Comparison of ENCODE assay signal across 9 cellular contexts in the genomic region with DNA sequence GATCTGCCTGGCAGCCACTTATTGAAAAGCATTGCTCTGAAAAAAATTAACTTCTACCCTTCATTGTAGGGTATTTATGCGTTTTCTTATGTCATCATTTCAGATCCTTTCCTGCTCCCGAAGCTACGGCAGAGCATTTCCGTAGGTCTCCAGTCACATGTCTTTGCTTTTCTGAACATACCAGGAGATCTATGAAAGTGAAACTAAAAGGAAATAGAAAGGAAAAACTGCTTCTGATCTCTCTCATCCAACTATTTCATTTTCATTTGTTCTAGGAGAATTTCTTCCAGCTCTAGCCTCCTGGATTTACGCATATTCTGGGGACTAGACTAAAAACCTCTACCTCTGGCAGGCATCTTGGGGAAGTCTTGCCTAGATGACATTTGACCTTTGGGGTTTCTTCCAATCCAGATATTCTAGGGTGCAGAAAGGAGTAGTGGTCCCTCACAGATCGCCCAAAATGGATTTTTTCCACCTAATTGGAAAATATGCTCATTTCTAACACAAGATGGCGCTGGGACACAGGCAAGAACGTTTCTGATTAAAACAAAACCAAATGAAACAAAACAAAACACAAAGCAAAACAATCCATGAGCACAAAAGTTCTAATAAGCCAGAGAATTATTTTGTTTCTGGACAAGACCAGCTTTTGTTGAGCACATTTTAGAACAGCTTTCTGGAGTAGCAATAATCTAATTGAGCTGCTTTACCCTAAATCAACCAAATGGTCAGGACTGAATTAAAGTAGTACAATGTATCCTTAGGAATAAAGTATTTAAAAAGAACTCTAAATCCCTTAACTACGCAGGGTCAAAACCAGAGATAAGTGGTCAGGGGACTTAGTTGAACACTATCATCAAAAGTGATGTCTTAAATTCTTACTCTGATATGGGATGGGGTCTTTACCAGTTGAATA. TPM values are rescaled to one million over a fixed set of nuclear protein-coding genes. Genes with fewer than 3 reads are reported as not detected.
DNase-seq lines count a peak whose midpoint lies in the region; ATAC-seq and TF ChIP-seq lines count a peak whose summit lies in the region.
"Had no signal": no experiment of that assay in that cellular context is flagged by ENCODE, and none has a peak within 500 bp of the region (broad histone marks: within the 10 kb centered on the region; RNA-seq: fewer than 3 reads in every experiment).

No MANE protein-coding gene starts in this region.

- DNase-seq in activated CD8-positive, alpha-beta memory T cell treated with anti-CD3 and anti-CD28 coated beads, Interleukin-2, amount 50 U/mL, for 1 hour (ENCODE audit: extremely low read depth) = peak; percentile 22
- no peak for DNase-seq in activated CD8-positive, alpha-beta memory T cell treated with anti-CD3 and anti-CD28 coated beads, Interleukin-2, amount 50 U/mL, for 48 hours
- DNase-seq in activated B cell treated with CpG ODN at 0.5 μM for 24 hours (no peak), fibroblast of lung (ENCODE audit: low read depth in 2 of 2) (peak; percentile 17 to 77), NCI-H1436 (lab: John Stamatoyannopoulos, UW) (no peak)
- DNase-seq: left cardiac atrium had no signal

- H3K4me1 Mint-ChIP-seq in activated B cell treated with CpG ODN at 0.5 μM for 24 hours = peaks cover 4% of the 10 kb centered on the region

- intact Hi-C loops in activated B cell treated with CpG ODN at 0.5 μM for 24 hours (cut with micrococcal nuclease) = loop anchor here (1.0 to 5.0 kb wide), 6 partner anchors 109 to 642 kb away; no protein-coding TSS in a partner anchor

- H4K20me1 ChIP-seq in Loucy (ENCODE audit: insufficient read depth, low read length, poor library complexity, severe bottlenecking) (no peaks in the 10 kb centered on the region), fibroblast of lung (ENCODE audit: control insufficient read depth, extremely low read depth, insufficient read depth, low read length) (no peaks in the 10 kb centered on the region), neural cell (ENCODE audit: insufficient read depth) (no peaks in the 10 kb centered on the region)

- H3F3A ChIP-seq in Loucy (ENCODE audit: low read depth) (no peaks in the 10 kb centered on the region), neural cell (ENCODE audit: insufficient read depth, low read length, poor library complexity, severe bottlenecking) (peaks cover 12% of the 10 kb centered on the region)

- H3K36me3 ChIP-seq in Loucy (ENCODE audit: insufficient read depth, low read length) (no peaks in the 10 kb centered on the region), fibroblast of lung (ENCODE audit: control insufficient read depth, insufficient read depth, low read length) (no peaks in the 10 kb centered on the region), neural cell (ENCODE audit: insufficient read depth, low read length) (no peaks in the 10 kb centered on the region)

- peak overlapping the region; percentile 94 for H2AFZ ChIP-seq in Loucy (ENCODE audit: low read length)
- peak overlapping the region; percentile 81 for H2AFZ ChIP-seq in fibroblast of lung (ENCODE audit: low read length)
- H2AFZ ChIP-seq in neural cell (ENCODE audit: low read depth, low read length) = no peak overlapping the region

- H3K36me3 Mint-ChIP-seq in activated B cell treated with CpG ODN at 0.5 μM for 24 hours (ENCODE audit: low read depth) = no peaks in the 10 kb centered on the region

- peaks cover 10% of the 10 kb centered on the region for H3K27me3 Mint-ChIP-seq in activated B cell treated with CpG ODN at 0.5 μM for 24 hours

- POLR2A ChIA-PET in activated B cell treated with CpG ODN at 0.5 μM for 24 hours (lab: Charles Lee) = interaction anchor here (0.8 to 2.0 kb wide), 2 partner anchors 383 to 391 kb away, joined by 4 to 12 read pairs; no protein-coding TSS in a partner anchor

- H3K79me2 ChIP-seq in Loucy (ENCODE audit: insufficient read depth, low read length) (no peaks in the 10 kb centered on the region), fibroblast of lung (ENCODE audit: control insufficient read depth, insufficient read depth, low read length) (no peaks in the 10 kb centered on the region), neural cell (replicated peaks; ENCODE audit: insufficient read depth, low read length) (no peaks in the 10 kb centered on the region)

- H3K4me3 Mint-ChIP-seq in activated B cell treated with CpG ODN at 0.5 μM for 24 hours = no peak overlapping the region

- no peaks in the 10 kb centered on the region for H3K9me3 Mint-ChIP-seq in activated B cell treated with CpG ODN at 0.5 μM for 24 hours

- H3K4me2 ChIP-seq in Loucy (ENCODE audit: low read depth, low read length, poor library complexity, severe bottlenecking) (peak overlapping the region; percentile 63), fibroblast of lung (ENCODE audit: extremely low read depth, insufficient read depth, low read length) (peak overlapping the region; percentile 98), neural cell (ENCODE audit: low read length) (no peak overlapping the region)

- H3K27me3 ChIP-seq in Loucy (ENCODE audit: insufficient read depth, low read length, poor library complexity, severe bottlenecking) = no peaks in the 10 kb centered on the region
- peaks cover 2% of the 10 kb centered on the region for H3K27me3 ChIP-seq in fibroblast of lung (ENCODE audit: control insufficient read depth, insufficient read depth, low read length)
- no peaks in the 10 kb centered on the region for H3K27me3 ChIP-seq in neural cell (ENCODE audit: insufficient read depth, low read depth, low read length)

- H3K27ac ChIP-seq in fibroblast of lung (ENCODE audit: insufficient read depth, low read length) = no peak overlapping the region
- H3K27ac ChIP-seq in neural cell (ENCODE audit: low read length) = no peak overlapping the region

- TF ChIP-seq EP300 in neural cell (conservative IDR thresholded peaks at IDR 0.05; ENCODE audit: poor library complexity, severe bottlenecking) = no peak

- TF ChIP-seq RAD21 in neural cell (conservative IDR thresholded peaks at IDR 0.05) = peak; percentile 94

- H3K9me2 ChIP-seq in Loucy (replicated peaks; ENCODE audit: low read depth, low read length) (no peaks in the 10 kb centered on the region), neural cell (ENCODE audit: insufficient read depth, low read length) (no peaks in the 10 kb centered on the region)

- ATAC-seq in activated B cell treated with CpG ODN at 0.5 μM for 24 hours (ENCODE audit: low read depth) (peak; percentile 42), GM21360 (IDR thresholded peaks at IDR 0.05; ENCODE audit: unreplicated experiment) (no peak)

- peaks cover 7% of the 10 kb centered on the region for H3K4me1 ChIP-seq in Loucy (ENCODE audit: insufficient read depth, low read length, poor library complexity, severe bottlenecking)
- no peaks in the 10 kb centered on the region for H3K4me1 ChIP-seq in fibroblast of lung (ENCODE audit: control insufficient read depth, extremely low read depth, insufficient read depth, low read length)

- no peaks in the 10 kb centered on the region for H3K9me3 ChIP-seq in Loucy (ENCODE audit: insufficient read depth, low read depth, low read length)
- no peaks in the 10 kb centered on the region for H3K9me3 ChIP-seq in fibroblast of lung (ENCODE audit: control insufficient read depth, insufficient read depth, low read depth, low read length)
- no peaks in the 10 kb centered on the region for H3K9me3 ChIP-seq in neural cell (ENCODE audit: low read length)

- H3K4me3 ChIP-seq in Loucy (ENCODE audit: low read length, poor library complexity, severe bottlenecking) (peak overlapping the region; percentile 47), fibroblast of lung (replicated peaks in 1 of 4; ENCODE audit: control extremely low read depth in 1 of 4, insufficient read depth in 1 of 4, low read depth in 3 of 4, low read length in 4 of 4) (peak overlapping the region; percentile 46 to 88 (median 58)), neural cell (ENCODE audit: low read length) (no peak overlapping the region)

- no peak overlapping the region for H3K27ac Mint-ChIP-seq in activated B cell treated with CpG ODN at 0.5 μM for 24 hours

- peak; percentile 92 for TF ChIP-seq CTCF in Loucy (conservative IDR thresholded peaks at IDR 0.05; ENCODE audit: low read length)
- TF ChIP-seq CTCF in activated B cell treated with CpG ODN at 0.5 μM for 24 hours (IDR thresholded peaks at IDR 0.05) = peak; percentile 26
- peak; percentile 73 to 83 for TF ChIP-seq CTCF in fibroblast of lung (conservative IDR thresholded peaks at IDR 0.05 in 1 of 2, IDR thresholded peaks at IDR 0.05 in 1 of 2; ENCODE audit: low read depth in 1 of 2, low read length in 2 of 2)
- TF ChIP-seq CTCF in neural cell (IDR thresholded peaks at IDR 0.05; ENCODE audit: poor library complexity, severe bottlenecking) = peak; percentile 93

- H3K9ac ChIP-seq in Loucy (ENCODE audit: low read depth, low read length, poor library complexity, severe bottlenecking) (peak overlapping the region; percentile 47), fibroblast of lung (ENCODE audit: insufficient read depth, low read length) (no peak overlapping the region), neural cell (ENCODE audit: low read length) (no peak overlapping the region)

- CTCF ChIA-PET in activated B cell treated with CpG ODN at 0.5 μM for 24 hours (lab: Charles Lee) = interaction anchor here (0.6 to 9.0 kb wide), 24 partner anchors 9 to 873 kb away, joined by 3 to 201 read pairs (median 6); no protein-coding TSS in a partner anchor

TF ChIP-seq in neural cell, 6 proteins besides CTCF, POLR2A, EP300 and RAD21:
- TF ChIP-seq SMC3 (conservative IDR thresholded peaks at IDR 0.05; ENCODE audit: poor library complexity) (peak; percentile 92), EZH2 (IDR thresholded peaks at IDR 0.05; ENCODE audit: borderline replicate concordance, insufficient read depth, low read length, poor library complexity, severe bottlenecking) (no peak)

RNA-seq across cellular contexts. Expression of gene PARP11, which starts 12.2 kb away (rescaled TPM):
- total RNA-seq in activated B cell treated with CpG ODN at 0.5 μM for 24 hours = 21.4 and 27.2 TPM in 2 replicates
- 5.4 and 6.6 TPM in 2 replicates for total RNA-seq in fibroblast of lung
- polyA plus RNA-seq in fibroblast of lung = 6.0 and 8.9 TPM in 2 replicates
- polyA plus RNA-seq in fibroblast of lung (2012) = 3.8 and 7.2 TPM in 2 replicates
- 0.63 and 2.5 TPM in 2 replicates for polyA minus RNA-seq in fibroblast of lung (ENCODE audit: low replicate concordance)
- polyA plus RNA-seq in neural cell = 16.8 and 20.3 TPM in 2 replicates
- 32.6 and 49.0 TPM in 2 replicates for polyA minus RNA-seq in neural cell

Comparison
In these comparisons a context has a peak if more than half of its experiments do, and no peak if none do; other contexts are left out.
1. DNase-seq: peak in activated CD8-positive, alpha-beta memory T cell treated with anti-CD3 and anti-CD28 coated beads, Interleukin-2, amount 50 U/mL, for 1 hour (single experiment) and fibroblast of lung (2 of 2); none in activated CD8-positive, alpha-beta memory T cell treated with anti-CD3 and anti-CD28 coated beads, Interleukin-2, amount 50 U/mL, for 48 hours (single experiment), activated B cell treated with CpG ODN at 0.5 μM for 24 hours (single experiment) and NCI-H1436 (single experiment).
2. CTCF ChIP-seq: peak in every context shown above with its lines; median percentile 93 in neural cell; 92 in Loucy; 78 in fibroblast of lung; 26 in activated B cell treated with CpG ODN at 0.5 μM for 24 hours.